1 cellular context compared by ENCODE assay signal in the genomic region with DNA sequence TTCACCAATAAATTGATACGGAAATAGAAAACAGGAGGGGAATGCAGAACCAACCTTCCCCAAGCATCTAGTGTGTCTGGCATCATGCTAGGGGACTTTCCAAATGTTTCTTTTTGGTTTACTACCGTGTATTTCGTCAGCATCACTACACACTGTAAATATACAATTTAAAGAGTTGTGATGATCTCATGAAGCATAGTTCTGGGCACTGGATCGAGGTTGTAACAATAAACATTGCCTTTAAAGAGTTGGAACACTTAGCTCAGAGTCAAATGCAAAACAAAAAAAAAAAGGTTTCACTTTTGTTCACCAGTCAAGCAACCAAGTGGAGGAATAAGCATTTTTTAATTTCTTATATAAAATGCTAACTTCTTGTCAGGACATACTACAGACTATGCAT.
TF ChIP-seq lines count a peak whose summit lies in the region.

No MANE protein-coding gene starts in this region.

TF ChIP-seq in IMR-90, 13 proteins besides CTCF, POLR2A, EP300 and RAD21:
- TF ChIP-seq MAFK (IDR thresholded peaks at IDR 0.05; ENCODE audit: low read depth, low read length) (no peak), MAZ (IDR thresholded peaks at IDR 0.05; ENCODE audit: borderline replicate concordance, low read depth, low read length) (no peak), BHLHE40 (IDR thresholded peaks at IDR 0.05; ENCODE audit: low read depth, low read length) (no peak), CEBPB (IDR thresholded peaks at IDR 0.05; ENCODE audit: low read depth, low read length) (peak; percentile 87), CHD1 (IDR thresholded peaks at IDR 0.05; ENCODE audit: low read depth, low read length) (no peak), FOS (IDR thresholded peaks at IDR 0.05; ENCODE audit: low read depth, low read length) (0 out of 2 replicates have a peak, but pooled peaks have one; percentile 2), RCOR1 (IDR thresholded peaks at IDR 0.05; ENCODE audit: insufficient replicate concordance, low read length) (no peak)
- TF ChIP-seq, protein P1, sequence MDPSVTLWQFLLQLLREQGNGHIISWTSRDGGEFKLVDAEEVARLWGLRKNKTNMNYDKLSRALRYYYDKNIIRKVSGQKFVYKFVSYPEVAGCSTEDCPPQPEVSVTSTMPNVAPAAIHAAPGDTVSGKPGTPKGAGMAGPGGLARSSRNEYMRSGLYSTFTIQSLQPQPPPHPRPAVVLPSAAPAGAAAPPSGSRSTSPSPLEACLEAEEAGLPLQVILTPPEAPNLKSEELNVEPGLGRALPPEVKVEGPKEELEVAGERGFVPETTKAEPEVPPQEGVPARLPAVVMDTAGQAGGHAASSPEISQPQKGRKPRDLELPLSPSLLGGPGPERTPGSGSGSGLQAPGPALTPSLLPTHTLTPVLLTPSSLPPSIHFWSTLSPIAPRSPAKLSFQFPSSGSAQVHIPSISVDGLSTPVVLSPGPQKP (IDR thresholded peaks at IDR 0.05; ENCODE audit: borderline replicate concordance, low read depth, low read length) = no peak
- TF ChIP-seq, protein P2, sequence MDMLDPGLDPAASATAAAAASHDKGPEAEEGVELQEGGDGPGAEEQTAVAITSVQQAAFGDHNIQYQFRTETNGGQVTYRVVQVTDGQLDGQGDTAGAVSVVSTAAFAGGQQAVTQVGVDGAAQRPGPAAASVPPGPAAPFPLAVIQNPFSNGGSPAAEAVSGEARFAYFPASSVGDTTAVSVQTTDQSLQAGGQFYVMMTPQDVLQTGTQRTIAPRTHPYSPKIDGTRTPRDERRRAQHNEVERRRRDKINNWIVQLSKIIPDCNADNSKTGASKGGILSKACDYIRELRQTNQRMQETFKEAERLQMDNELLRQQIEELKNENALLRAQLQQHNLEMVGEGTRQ (IDR thresholded peaks at IDR 0.05; ENCODE audit: low read depth, low read length) = no peak
